In genomic region chr6:11833626-11834592, GRCh38 we compare ENCODE assay signal across 1 cellular context.
A peak's percentile ranks its signal among the peaks of the same experiment; 100 is the strongest.
TF ChIP-seq lines count a peak whose summit lies in the region.

No MANE protein-coding gene starts in this region.

TF ChIP-seq in K562, 482 proteins besides CTCF, POLR2A, EP300 and RAD21 (continued from another document and continues in another):
- TF ChIP-seq SAFB (IDR thresholded peaks at IDR 0.05; ENCODE audit: borderline replicate concordance, low read depth, low read length) (no peak), ZNF589 (CRISPR knock-in tag; IDR thresholded peaks at IDR 0.05; ENCODE audit: low read depth) (no peak), PHF20 (IDR thresholded peaks at IDR 0.05; ENCODE audit: partially characterized antibody) (no peak), SIN3A (IDR thresholded peaks at IDR 0.05; ENCODE audit: borderline replicate concordance in 2 of 2, control insufficient read depth in 1 of 2, low read depth in 2 of 2, low read length in 2 of 2) (no peak), PTRF (tag; IDR thresholded peaks at IDR 0.05) (no peak), ESRRA (IDR thresholded peaks at IDR 0.05; ENCODE audit: borderline replicate concordance, low read depth) (no peak), ZNF518B (CRISPR knock-in tag; IDR thresholded peaks at IDR 0.05) (no peak), SNAPC5 (CRISPR knock-in tag; IDR thresholded peaks at IDR 0.05) (no peak), ARID3A (IDR thresholded peaks at IDR 0.05; ENCODE audit: borderline replicate concordance, low read depth, low read length) (peak; percentile 54; the same call in 1 of the 2 replicates), ZNF197 (CRISPR knock-in tag; IDR thresholded peaks at IDR 0.05; ENCODE audit: low read depth) (no peak), NR2C2 (CRISPR knock-in tag; IDR thresholded peaks at IDR 0.05) (no peak), NR2C2 (tag; IDR thresholded peaks at IDR 0.05) (peak; percentile 45), ETV5 (CRISPR knock-in tag; IDR thresholded peaks at IDR 0.05; ENCODE audit: low read depth) (no peak), PRPF4 (IDR thresholded peaks at IDR 0.05; ENCODE audit: insufficient read depth, low read depth, low read length, poor library complexity, severe bottlenecking) (no peak), HNRNPL (IDR thresholded peaks at IDR 0.05; ENCODE audit: low read depth, low read length) (no peak), CBX1 (IDR thresholded peaks at IDR 0.05; ENCODE audit: low read depth) (no peak), GTF2A2 (tag; IDR thresholded peaks at IDR 0.05) (no peak), ATF4 (CRISPR knock-in tag; IDR thresholded peaks at IDR 0.05) (no peak), KLF16 (IDR thresholded peaks at IDR 0.05) (peak; percentile 61; the same call in 1 of the 2 replicates), SMARCB1 (IDR thresholded peaks at IDR 0.05; ENCODE audit: insufficient read length, low read depth) (no peak), CC2D1A (IDR thresholded peaks at IDR 0.05) (peak; percentile 60; the same call in 1 of the 2 replicates), NFYB (IDR thresholded peaks at IDR 0.05; ENCODE audit: extremely low read depth, insufficient read length) (no peak), EWSR1 (IDR thresholded peaks at IDR 0.05; ENCODE audit: borderline replicate concordance, low read depth, partially characterized antibody) (no peak), THRB (CRISPR knock-in tag; conservative IDR thresholded peaks at IDR 0.05) (no peak), SMC3 (conservative IDR thresholded peaks at IDR 0.05; ENCODE audit: insufficient read depth, low read depth, low read length) (no peak), ID3 (CRISPR knock-in tag; IDR thresholded peaks at IDR 0.05) (no peak), ID3 (tag; IDR thresholded peaks at IDR 0.05) (no peak), CXXC5 (CRISPR knock-in tag; IDR thresholded peaks at IDR 0.05) (peak; percentile 65), E2F3 (CRISPR knock-in tag; IDR thresholded peaks at IDR 0.05) (no peak), C11orf30 (IDR thresholded peaks at IDR 0.05; ENCODE audit: low read depth) (peak; percentile 82), SMAD2 (IDR thresholded peaks at IDR 0.05; ENCODE audit: low read depth, low read length) (no peak), ZNF280B (CRISPR knock-in tag; IDR thresholded peaks at IDR 0.05) (no peak), RREB1 (CRISPR knock-in tag; IDR thresholded peaks at IDR 0.05) (no peak), MCM5 (IDR thresholded peaks at IDR 0.05; ENCODE audit: low read depth) (no peak), MTA2 (IDR thresholded peaks at IDR 0.05; ENCODE audit: low read depth) (peak; percentile 79), ZNF224 (CRISPR knock-in tag; IDR thresholded peaks at IDR 0.05) (no peak), SUPT5H (IDR thresholded peaks at IDR 0.05) (no peak), EZH2 (IDR thresholded peaks at IDR 0.05; ENCODE audit: borderline replicate concordance, low read depth, low read length) (no peak), HLTF (IDR thresholded peaks at IDR 0.05) (no peak), ZEB2 (IDR thresholded peaks at IDR 0.05) (peak; percentile 71; the same call in 1 of the 2 replicates), ARID1B (IDR thresholded peaks at IDR 0.05) (peak; percentile 97), SFPQ (IDR thresholded peaks at IDR 0.05; ENCODE audit: low read depth, low read length) (no peak), HCFC1 (IDR thresholded peaks at IDR 0.05; ENCODE audit: low read depth, low read length) (no peak), HSF4 (CRISPR knock-in tag; IDR thresholded peaks at IDR 0.05; ENCODE audit: borderline replicate concordance) (no peak), ATF6 (CRISPR knock-in tag; IDR thresholded peaks at IDR 0.05) (no peak), HNRNPH1 (optimal IDR thresholded peaks at IDR 0.05; ENCODE audit: low read depth, low read length) (no peak), CHD4 (IDR thresholded peaks at IDR 0.05; ENCODE audit: insufficient read depth, insufficient replicate concordance, low read depth, low read length, poor library complexity, severe bottlenecking) (no peak), BRD4 (IDR thresholded peaks at IDR 0.05) (no peak), DACH1 (IDR thresholded peaks at IDR 0.05; ENCODE audit: partially characterized antibody) (peak; percentile 73)
